21 cellular contexts compared by ENCODE assay signal in genomic region chr17:50710650-50711049, GRCh38. TPM values are rescaled to one million over a fixed set of nuclear protein-coding genes. Genes with fewer than 3 reads are reported as not detected.
DNase-seq lines count a peak whose midpoint lies in the region; ATAC-seq, FAIRE-seq and TF ChIP-seq lines count a peak whose summit lies in the region.
"Had no signal": no experiment of that assay in that cellular context is flagged by ENCODE, and none has a peak within 500 bp of the region (broad histone marks: within the 10 kb centered on the region; RNA-seq: fewer than 3 reads in every experiment).

No MANE protein-coding gene starts in this region.

- no peaks in the 10 kb centered on the region for H3K9me1 ChIP-seq in K562 (ENCODE audit: control insufficient read depth, insufficient read depth, low read length)

- CTCF ChIA-PET in activated CD4-positive, alpha-beta memory T cell treated with anti-CD3 and anti-CD28 coated beads for 36 hours (lab: Charles Lee): no interaction called here
- CTCF ChIA-PET in activated CD4-positive, alpha-beta memory T cell treated with anti-CD3 and anti-CD28 coated beads, Interleukin-2, amount 10 ng/mL, durations not matched to agents 7 days and 5 days (lab: Charles Lee): no interaction called here
- CTCF ChIA-PET in K562 (lab: Yijun Ruan, JAX; ENCODE audit: low intra/inter-chr PET ratio): no interaction called here

- no peaks in the 10 kb centered on the region for H3K27me3 ChIP-seq in K562 (ENCODE audit: control insufficient read depth in 2 of 2, insufficient read depth in 2 of 2, low read length in 2 of 2)
- H3K27me3 ChIP-seq: Peyer's patch had no signal

- no peak overlapping the region for H3K27ac ChIP-seq in K562 (ENCODE audit: extremely low read depth, low read depth, low read length)

- H3K9me3 Mint-ChIP-seq in activated CD4-positive, alpha-beta memory T cell treated with anti-CD3 and anti-CD28 coated beads for 36 hours: no peaks in the 10 kb centered on the region
- no peaks in the 10 kb centered on the region for H3K9me3 Mint-ChIP-seq in activated CD4-positive, alpha-beta memory T cell treated with anti-CD3 and anti-CD28 coated beads, Interleukin-2, amount 10 ng/mL, durations not matched to agents 7 days and 5 days
- H3K9me3 Mint-ChIP-seq in stimulated activated effector memory CD8-positive, alpha-beta T cell treated with anti-CD3 and anti-CD28 coated beads, Interleukin-12 subunit alpha, Interleukin-12 subunit beta, amount 100 ng/mL, for 72 hours: no peaks in the 10 kb centered on the region

- peak; percentile 60 for FAIRE-seq in D721Med (lab: Jason Lieb, UNC)
- FAIRE-seq in K562 (lab: Jason Lieb, UNC): no peak
- no peak for FAIRE-seq in HTR-8/SVneo (lab: Jason Lieb, UNC)
- FAIRE-seq: GM19239 had no signal

- H3K79me2 ChIP-seq in K562 (ENCODE audit: control insufficient read depth, insufficient read depth, low read length): peaks cover 33% of the 10 kb centered on the region

- peaks cover 29% of the 10 kb centered on the region for H3K4me1 Mint-ChIP-seq in activated CD4-positive, alpha-beta memory T cell treated with anti-CD3 and anti-CD28 coated beads for 36 hours (ENCODE audit: low read depth)
- peaks cover 26% of the 10 kb centered on the region for H3K4me1 Mint-ChIP-seq in activated CD4-positive, alpha-beta memory T cell treated with anti-CD3 and anti-CD28 coated beads, Interleukin-2, amount 10 ng/mL, durations not matched to agents 7 days and 5 days
- H3K4me1 Mint-ChIP-seq in stimulated activated effector memory CD8-positive, alpha-beta T cell treated with anti-CD3 and anti-CD28 coated beads, Interleukin-12 subunit alpha, Interleukin-12 subunit beta, amount 100 ng/mL, for 72 hours: peaks cover 26% of the 10 kb centered on the region

- no peak overlapping the region for H3K4me2 ChIP-seq in K562 (ENCODE audit: insufficient read depth, low read length)

- peaks cover 2% of the 10 kb centered on the region for H3K36me3 Mint-ChIP-seq in activated CD4-positive, alpha-beta memory T cell treated with anti-CD3 and anti-CD28 coated beads for 36 hours
- peaks cover 2% of the 10 kb centered on the region for H3K36me3 Mint-ChIP-seq in activated CD4-positive, alpha-beta memory T cell treated with anti-CD3 and anti-CD28 coated beads, Interleukin-2, amount 10 ng/mL, durations not matched to agents 7 days and 5 days (ENCODE audit: low read depth)
- peaks cover 19% of the 10 kb centered on the region for H3K36me3 Mint-ChIP-seq in stimulated activated effector memory CD8-positive, alpha-beta T cell treated with anti-CD3 and anti-CD28 coated beads, Interleukin-12 subunit alpha, Interleukin-12 subunit beta, amount 100 ng/mL, for 72 hours

- no peak for TF ChIP-seq POLR2A in K562 (conservative IDR thresholded peaks at IDR 0.05)

- no peaks in the 10 kb centered on the region for H3K27me3 Mint-ChIP-seq in activated CD4-positive, alpha-beta memory T cell treated with anti-CD3 and anti-CD28 coated beads for 36 hours
- H3K27me3 Mint-ChIP-seq in activated CD4-positive, alpha-beta memory T cell treated with anti-CD3 and anti-CD28 coated beads, Interleukin-2, amount 10 ng/mL, durations not matched to agents 7 days and 5 days: peaks cover 2% of the 10 kb centered on the region

- no peaks in the 10 kb centered on the region for H3K9me3 ChIP-seq in K562 (replicated peaks; ENCODE audit: control insufficient read depth, insufficient read depth, low read depth, low read length)
- H3K9me3 ChIP-seq: HAP-1, Peyer's patch had no signal

- TF ChIP-seq CTCF in D721Med (IDR thresholded peaks at IDR 0.05; ENCODE audit: insufficient read depth, missing control alignments): no peak
- no peak for TF ChIP-seq CTCF in K562 (IDR thresholded peaks at IDR 0.05 in 2 of 3, conservative IDR thresholded peaks at IDR 0.05 in 1 of 3; ENCODE audit: insufficient read depth in 2 of 3, low read depth in 1 of 3, low read length in 3 of 3)

- TF ChIP-seq RAD21 in K562 (CRISPR knock-in tag; conservative IDR thresholded peaks at IDR 0.05 in 1 of 2, IDR thresholded peaks at IDR 0.05 in 1 of 2): no peak

- no peaks in the 10 kb centered on the region for H4K20me1 ChIP-seq in K562 (replicated peaks; ENCODE audit: control insufficient read depth, insufficient read depth, low read length)

- POLR2A ChIA-PET in activated CD4-positive, alpha-beta memory T cell treated with anti-CD3 and anti-CD28 coated beads for 36 hours (lab: Charles Lee): no interaction called here
- POLR2A ChIA-PET in activated CD4-positive, alpha-beta memory T cell treated with anti-CD3 and anti-CD28 coated beads, Interleukin-2, amount 10 ng/mL, durations not matched to agents 7 days and 5 days (lab: Charles Lee): no interaction called here
- POLR2A ChIA-PET in K562 (lab: Yijun Ruan, JAX): no interaction called here

- peaks cover 15 to 20% of the 10 kb centered on the region in 2 experiments; a peak in 4 of 5 replicates for H3K4me1 ChIP-seq in K562 (replicated peaks in 1 of 2; ENCODE audit: control insufficient read depth in 2 of 2, insufficient read depth in 2 of 2, low read length in 2 of 2)

- no peak for TF ChIP-seq EP300 in K562 (IDR thresholded peaks at IDR 0.05; ENCODE audit: low read length)

- in situ Hi-C loops in K562 (cut with MboI): no loop called here

- H3K4me3 Mint-ChIP-seq in activated CD4-positive, alpha-beta memory T cell treated with anti-CD3 and anti-CD28 coated beads for 36 hours: no peak overlapping the region
- H3K4me3 Mint-ChIP-seq in activated CD4-positive, alpha-beta memory T cell treated with anti-CD3 and anti-CD28 coated beads, Interleukin-2, amount 10 ng/mL, durations not matched to agents 7 days and 5 days: no peak overlapping the region
- H3K4me3 Mint-ChIP-seq in stimulated activated effector memory CD8-positive, alpha-beta T cell treated with anti-CD3 and anti-CD28 coated beads, Interleukin-12 subunit alpha, Interleukin-12 subunit beta, amount 100 ng/mL, for 72 hours: no peak overlapping the region

- intact Hi-C loops in activated CD4-positive, alpha-beta memory T cell treated with anti-CD3 and anti-CD28 coated beads for 36 hours (cut with micrococcal nuclease): no loop called here
- intact Hi-C loops in K562 (cut with micrococcal nuclease) (no loop called here), posterior vena cava (cut with DNase I) (no loop called here)

- H3K9ac ChIP-seq in K562 (ENCODE audit: insufficient read depth in 1 of 2, low read depth in 2 of 2, low read length in 2 of 2): no peak overlapping the region

- peaks cover 3% of the 10 kb centered on the region; the same call in 1 of the 3 replicates for H3K36me3 ChIP-seq in K562 (ENCODE audit: control insufficient read depth, insufficient read depth, low read length)
- H3K36me3 ChIP-seq: HAP-1, Peyer's patch had no signal

- no peak overlapping the region for H3K4me3 ChIP-seq in K562
- H3K4me3 ChIP-seq: HAP-1, Peyer's patch had no signal

- H3K27ac Mint-ChIP-seq in activated CD4-positive, alpha-beta memory T cell treated with anti-CD3 and anti-CD28 coated beads for 36 hours: peak overlapping the region; percentile 65
- H3K27ac Mint-ChIP-seq in activated CD4-positive, alpha-beta memory T cell treated with anti-CD3 and anti-CD28 coated beads, Interleukin-2, amount 10 ng/mL, durations not matched to agents 7 days and 5 days: no peak overlapping the region
- H3K27ac Mint-ChIP-seq in stimulated activated effector memory CD8-positive, alpha-beta T cell treated with anti-CD3 and anti-CD28 coated beads, Interleukin-12 subunit alpha, Interleukin-12 subunit beta, amount 100 ng/mL, for 72 hours: peak overlapping the region; percentile 96

- H2AFZ ChIP-seq in K562 (ENCODE audit: low read depth, low read length): no peak overlapping the region

- WGBS in K562 (ENCODE audit: insufficient coverage, low coverage, missing lambda C conversion rate): 46% methylated on average over 4 of the region's 4 CpGs

- BruUV-seq in K562 (replicated peaks; lab: Mats Ljungman, UMichigan): no TSS peak

- no peak for DNase-seq in activated CD4-positive, alpha-beta memory T cell treated with anti-CD3 and anti-CD28 coated beads for 36 hours
- DNase-seq in activated CD4-positive, alpha-beta memory T cell treated with anti-CD3 and anti-CD28 coated beads, Interleukin-2, amount 10 ng/mL, durations not matched to agents 7 days and 5 days: no peak
- DNase-seq in D721Med (ENCODE audit: insufficient read length, low spot score): no peak
- DNase-seq in K562 (ENCODE audit: extremely low read depth in 1 of 4, low spot score in 3 of 4): no peak
- no peak for DNase-seq in stimulated activated effector memory CD8-positive, alpha-beta T cell treated with anti-CD3 and anti-CD28 coated beads, Interleukin-12 subunit alpha, Interleukin-12 subunit beta, amount 100 ng/mL, for 72 hours (ENCODE audit: low spot score in 2 of 2)
- no peak for DNase-seq in NOMO-1 (lab: John Stamatoyannopoulos, UW; ENCODE audit: unreplicated experiment in 2 of 2)
- DNase-seq in posterior vena cava (ENCODE audit: low spot score): no peak
- DNase-seq in HTR-8/SVneo (ENCODE audit: insufficient read length, low spot score): no peak
- DNase-seq: 8988T, COR-L47, DMS153, Kasumi-1, MM.1S, NCI-H1092 treated with DMSO at 0.1 percent for 48 hours, NCI-H2081 treated with DMSO at 0.1 percent for 48 hours, NCI-H510A, Peyer's patch, Right ventricle myocardium superior had no signal

- no peak for ATAC-seq in K562
- ATAC-seq in stimulated activated effector memory CD8-positive, alpha-beta T cell treated with anti-CD3 and anti-CD28 coated beads, Interleukin-12 subunit alpha, Interleukin-12 subunit beta, amount 100 ng/mL, for 72 hours: no peak

RNA-seq across cellular contexts. Expression of gene ANKRD40, which starts 2.9 kb away (rescaled TPM):
- 10 to 100 TPM; 27.4 to 27.8 TPM for total RNA-seq in activated CD4-positive, alpha-beta memory T cell treated with anti-CD3 and anti-CD28 coated beads for 36 hours
- 10 to 100 TPM; 29.8 to 31.1 TPM for total RNA-seq in activated CD4-positive, alpha-beta memory T cell treated with anti-CD3 and anti-CD28 coated beads, Interleukin-2, amount 10 ng/mL, durations not matched to agents 7 days and 5 days
- 24.0 and 50.0 TPM in 2 replicates for total RNA-seq in K562 (2011; cell fraction: chromatin; rRNA removed; ENCODE audit: low replicate concordance)
- 13.9 and 14.3 TPM in 2 replicates for total RNA-seq in K562 (2011; cell fraction: nucleolus; rRNA removed)
- total RNA-seq in K562 (2011; cell fraction: nucleoplasm; rRNA removed): 27.6 and 36.9 TPM in 2 replicates
- total RNA-seq in K562 (2014; rRNA removed) (16.6 and 17.8 TPM in 2 replicates), K562 (2014; rRNA removed; fragmentation: Illumina TruSeq; extraction: Trizol) (28.1 and 30.5 TPM in 2 replicates), K562 (2015; rRNA removed; fragmentation: Illumina TruSeq; extraction: Trizol) (26.8 and 27.7 TPM in 2 replicates), K562 (2021) (26.1 and 28.3 TPM in 2 replicates), posterior vena cava (10 to 100 TPM; 57.4 to 77.3 TPM)
- polyA plus RNA-seq in K562 (2011; rRNA removed) (23.6 and 28.4 TPM in 2 replicates), K562 (2014; fragmentation: Illumina TruSeq; extraction: Trizol) (26.1 and 28.9 TPM in 2 replicates), K562 (2014; fragmentation: Nextera tagmentation; extraction: Ambion mirVana) (1 to 10 TPM; 9.0 to 9.9 TPM), K562 (2014; rRNA removed) (17.5 and 19.4 TPM in 2 replicates)
- 13.4 and 17.8 TPM in 2 replicates for polyA plus RNA-seq in K562 (2011; cell fraction: cytosol; rRNA removed)
- polyA plus RNA-seq in K562 (2011; cell fraction: nucleus; rRNA removed): 10.6 and 11.2 TPM in 2 replicates
- polyA plus RNA-seq in K562 (2012): 12.6 and 15.6 TPM in 2 replicates
- 32.0 and 35.6 TPM in 2 replicates for polyA minus RNA-seq in K562 (2011; rRNA and poly(A)+ RNA removed)
- polyA minus RNA-seq in K562 (2011; cell fraction: cytosol; rRNA and poly(A)+ RNA removed): 15.3 and 15.5 TPM in 2 replicates
- 8.6 and 9.3 TPM in 2 replicates for polyA minus RNA-seq in K562 (2011; cell fraction: nucleus; rRNA and poly(A)+ RNA removed)

RNA-seq across cellular contexts. Expression of gene LUC7L3, which starts 8.8 kb away (rescaled TPM):
- total RNA-seq in activated CD4-positive, alpha-beta memory T cell treated with anti-CD3 and anti-CD28 coated beads for 36 hours: 100 to 1,000 TPM; 120 to 137 TPM
- total RNA-seq in activated CD4-positive, alpha-beta memory T cell treated with anti-CD3 and anti-CD28 coated beads, Interleukin-2, amount 10 ng/mL, durations not matched to agents 7 days and 5 days: 100 to 1,000 TPM; 133 to 139 TPM
- 92.6 and 423 TPM in 2 replicates for total RNA-seq in K562 (2011; cell fraction: chromatin; rRNA removed; ENCODE audit: low replicate concordance)
- total RNA-seq in K562 (2011; cell fraction: nucleolus; rRNA removed): 72.9 and 85.9 TPM in 2 replicates
- total RNA-seq in K562 (2011; cell fraction: nucleoplasm; rRNA removed): 129 and 178 TPM in 2 replicates
- total RNA-seq in K562 (2014; rRNA removed) (86.0 and 109 TPM in 2 replicates), K562 (2014; rRNA removed; fragmentation: Illumina TruSeq; extraction: Trizol) (108 and 126 TPM in 2 replicates), K562 (2015; rRNA removed; fragmentation: Illumina TruSeq; extraction: Trizol) (116 and 127 TPM in 2 replicates), K562 (2021) (120 and 134 TPM in 2 replicates), posterior vena cava (10 to 100 TPM; 82.0 to 92.5 TPM)
- polyA plus RNA-seq in K562 (2011; rRNA removed) (171 and 189 TPM in 2 replicates), K562 (2014; fragmentation: Illumina TruSeq; extraction: Trizol) (176 and 206 TPM in 2 replicates), K562 (2014; fragmentation: Nextera tagmentation; extraction: Ambion mirVana) (10 to 100 TPM; 80.8 to 97.7 TPM), K562 (2014; rRNA removed) (207 and 284 TPM in 2 replicates)
- polyA plus RNA-seq in K562 (2011; cell fraction: cytosol; rRNA removed): 61.7 and 71.2 TPM in 2 replicates
- 529 and 662 TPM in 2 replicates for polyA plus RNA-seq in K562 (2011; cell fraction: nucleus; rRNA removed)
- polyA plus RNA-seq in K562 (2012): 127 TPM in 2 replicates
- 41.1 and 55.4 TPM in 2 replicates for polyA minus RNA-seq in K562 (2011; rRNA and poly(A)+ RNA removed)
- 18.6 and 19.8 TPM in 2 replicates for polyA minus RNA-seq in K562 (2011; cell fraction: cytosol; rRNA and poly(A)+ RNA removed)
- 160 and 256 TPM in 2 replicates for polyA minus RNA-seq in K562 (2011; cell fraction: nucleus; rRNA and poly(A)+ RNA removed)

RNA-seq across cellular contexts. Expression of gene ANKRD40CL, which starts 56.7 kb away (rescaled TPM):
- total RNA-seq in activated CD4-positive, alpha-beta memory T cell treated with anti-CD3 and anti-CD28 coated beads for 36 hours: not detected
- not detected for total RNA-seq in activated CD4-positive, alpha-beta memory T cell treated with anti-CD3 and anti-CD28 coated beads, Interleukin-2, amount 10 ng/mL, durations not matched to agents 7 days and 5 days
- total RNA-seq in K562 (2011; cell fraction: chromatin; rRNA removed; ENCODE audit: low replicate concordance): not detected in 2 replicates
- total RNA-seq in K562 (2011; cell fraction: nucleolus; rRNA removed): not detected in 2 replicates
- total RNA-seq in K562 (2011; cell fraction: nucleoplasm; rRNA removed): not detected in 2 replicates
- total RNA-seq in K562 (2014; rRNA removed) (not detected in 2 replicates), K562 (2014; rRNA removed; fragmentation: Illumina TruSeq; extraction: Trizol) (not detected in 2 replicates), K562 (2015; rRNA removed; fragmentation: Illumina TruSeq; extraction: Trizol) (not detected in 2 replicates), K562 (2021) (not detected in 2 replicates), posterior vena cava (not detected)
- polyA plus RNA-seq in K562 (2011; rRNA removed) (not detected in 2 replicates), K562 (2014; fragmentation: Illumina TruSeq; extraction: Trizol) (not detected in 2 replicates), K562 (2014; fragmentation: Nextera tagmentation; extraction: Ambion mirVana) (not detected), K562 (2014; rRNA removed) (not detected in 2 replicates)
- not detected in 2 replicates for polyA plus RNA-seq in K562 (2011; cell fraction: cytosol; rRNA removed)
- not detected in 2 replicates for polyA plus RNA-seq in K562 (2011; cell fraction: nucleus; rRNA removed)
- polyA plus RNA-seq in K562 (2012): not detected in 2 replicates
- polyA minus RNA-seq in K562 (2011; rRNA and poly(A)+ RNA removed): not detected in 2 replicates
- polyA minus RNA-seq in K562 (2011; cell fraction: cytosol; rRNA and poly(A)+ RNA removed): not detected in 2 replicates
- not detected in 2 replicates for polyA minus RNA-seq in K562 (2011; cell fraction: nucleus; rRNA and poly(A)+ RNA removed)
- total RNA-seq: Right ventricle myocardium superior had no signal
- polyA plus RNA-seq: BJ had no signal
